In the genomic region with DNA sequence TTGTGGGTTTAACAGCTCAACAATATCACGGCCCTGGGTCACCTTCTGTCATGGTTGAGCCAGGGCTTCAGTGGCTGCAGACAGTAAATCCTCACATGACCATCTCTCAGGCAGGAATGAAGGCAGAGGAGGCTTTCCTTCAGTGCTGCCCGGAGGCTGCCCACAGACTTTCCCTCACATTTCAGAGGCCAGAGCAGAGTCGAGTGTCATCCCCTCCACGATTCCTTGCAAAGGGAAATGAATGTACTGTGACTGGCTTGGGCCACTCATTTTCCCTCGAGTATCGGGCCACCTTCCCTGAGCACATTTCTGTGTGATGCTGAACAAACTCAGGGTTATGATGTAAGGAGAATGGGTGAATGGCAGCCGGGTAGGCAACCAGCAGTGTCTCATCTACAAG, we compare ENCODE assay signal across 8 cellular contexts. TPM values are rescaled to one million over a fixed set of nuclear protein-coding genes. Genes with fewer than 3 reads are reported as not detected.
"Had no signal": no experiment of that assay in that cellular context is flagged by ENCODE, and none has a peak within 500 bp of the region (broad histone marks: within the 10 kb centered on the region; RNA-seq: fewer than 3 reads in every experiment).

No MANE protein-coding gene starts in this region.

- DNase-seq: H9, HCEC 1CT, HFFc6 had no signal

- H3K4me3 Mint-ChIP-seq: GM23338, H9, HFFc6, IgD-negative memory B cell had no signal

- H3K4me1 Mint-ChIP-seq: GM23338, H9, IgD-negative memory B cell had no signal

- H3K27ac Mint-ChIP-seq: GM23338, H9, HFFc6, IgD-negative memory B cell had no signal

- ATAC-seq: GM23338, HepG2 had no signal

- H3K36me3 Mint-ChIP-seq: IgD-negative memory B cell had no signal

- H3K27ac ChIP-seq: HL-60 had no signal

RNA-seq across cellular contexts. Expression of a gene that starts 10.0 kb away (rescaled TPM):
- total RNA-seq: HT1080 had no signal
- polyA plus RNA-seq: HepG2, IgD-negative memory B cell had no signal
